ENCODE assay signal across 1 cellular context in genomic region chr4:86991998-86992397, GRCh38.
TF ChIP-seq lines count a peak whose summit lies in the region.

No MANE protein-coding gene starts in this region.

TF ChIP-seq in K562, 482 proteins besides CTCF, POLR2A, EP300 and RAD21 (continued from another document):
- TF ChIP-seq ARID3A (IDR thresholded peaks at IDR 0.05; ENCODE audit: borderline replicate concordance, low read depth, low read length) (peak; percentile 35; the same call in 1 of the 2 replicates), NFE2 (IDR thresholded peaks at IDR 0.05; ENCODE audit: low read depth) (peak; percentile 35; the same call in 1 of the 2 replicates), ZNF274 (IDR thresholded peaks at IDR 0.05; ENCODE audit: borderline replicate concordance, low read depth, low read length) (0 out of 2 replicates have a peak, but pooled peaks have one; percentile 12), TAL1 (IDR thresholded peaks at IDR 0.05) (peak; percentile 55; the same call in 1 of the 2 replicates), ZNF707 (CRISPR knock-in tag; conservative IDR thresholded peaks at IDR 0.05) (no peak), TEAD4 (IDR thresholded peaks at IDR 0.05; ENCODE audit: low read length) (peak; percentile 63), TEAD4 (CRISPR knock-in tag; IDR thresholded peaks at IDR 0.05; ENCODE audit: borderline replicate concordance) (no peak), POLR2AphosphoS5 (IDR thresholded peaks at IDR 0.05; ENCODE audit: control insufficient read depth, insufficient read depth, low read depth, low read length) (peak; percentile 48; the same call in 1 of the 2 replicates), ARID1B (IDR thresholded peaks at IDR 0.05) (peak; percentile 76), MNT (conservative IDR thresholded peaks at IDR 0.05) (peak; percentile 23 to 43; a peak in 2 of 4 replicates), ZNF592 (IDR thresholded peaks at IDR 0.05) (0 out of 2 replicates have a peak, but pooled peaks have one; percentile 45), TCF3 (CRISPR knock-in tag; IDR thresholded peaks at IDR 0.05) (peak; percentile 70), NCOR1 (IDR thresholded peaks at IDR 0.05) (peak; percentile 71), CREM (IDR thresholded peaks at IDR 0.05; ENCODE audit: low read depth) (0 out of 2 replicates have a peak, but pooled peaks have one; percentile 35), SOX6 (IDR thresholded peaks at IDR 0.05) (peak; percentile 61), DPF2 (IDR thresholded peaks at IDR 0.05) (peak; percentile 74; the same call in 1 of the 2 replicates), STAT5A (IDR thresholded peaks at IDR 0.05; ENCODE audit: borderline replicate concordance, low read length) (peak; percentile 24; the same call in 1 of the 2 replicates), ZNF280A (IDR thresholded peaks at IDR 0.05; ENCODE audit: low read depth, partially characterized antibody) (no peak), KDM1A (IDR thresholded peaks at IDR 0.05) (peak in 1 of 2 experiments; percentile 33; a peak in 2 of 4 replicates), HMBOX1 (IDR thresholded peaks at IDR 0.05) (peak; percentile 65), LCOR (CRISPR knock-in tag; IDR thresholded peaks at IDR 0.05) (0 out of 2 replicates have a peak, but pooled peaks have one; percentile 29), CBFA2T3 (IDR thresholded peaks at IDR 0.05) (peak; percentile 88), NFIC (IDR thresholded peaks at IDR 0.05) (peak; percentile 34; the same call in 1 of the 2 replicates), ZNF407 (IDR thresholded peaks at IDR 0.05; ENCODE audit: low read depth) (no peak)
